ENCODE assay signal across 18 cellular contexts in the genomic region with DNA sequence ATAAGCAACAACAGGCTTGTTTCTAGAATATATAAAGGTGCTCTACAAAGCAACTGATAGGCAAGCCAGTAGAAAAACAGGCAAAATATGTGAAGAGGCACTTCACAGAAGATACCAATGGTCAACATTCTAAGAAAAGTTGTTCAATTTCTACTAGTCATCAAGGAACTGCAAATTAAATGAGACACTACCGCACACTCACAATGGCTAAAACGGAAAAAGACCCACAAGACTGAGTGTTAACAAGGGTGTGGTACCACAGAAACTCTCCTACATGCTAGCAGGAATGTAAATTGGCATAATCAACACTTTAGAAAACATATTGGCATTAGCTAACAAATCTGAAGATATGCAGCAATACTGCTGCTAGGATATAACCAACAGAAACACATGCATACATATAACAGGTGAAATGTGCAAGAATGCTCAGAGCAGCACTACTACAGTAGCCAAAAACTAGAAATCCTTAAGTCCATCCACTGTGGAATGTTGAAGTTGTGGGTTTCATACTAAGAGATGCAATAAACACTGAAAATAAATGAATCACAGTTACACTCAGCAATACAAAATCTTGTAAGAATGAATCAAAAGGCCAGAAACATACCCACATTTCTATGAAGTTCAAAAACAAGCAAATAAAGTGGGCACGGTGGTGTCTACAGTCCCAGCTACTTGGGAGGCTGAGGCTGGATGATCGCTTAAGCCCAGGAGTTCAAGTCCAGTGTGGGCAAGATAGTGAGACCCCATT. TPM values are rescaled to one million over a fixed set of nuclear protein-coding genes. Genes with fewer than 3 reads are reported as not detected.
A peak's percentile ranks its signal among the peaks of the same experiment; 100 is the strongest.
DNase-seq lines count a peak whose midpoint lies in the region; ATAC-seq, FAIRE-seq and TF ChIP-seq lines count a peak whose summit lies in the region.
"Had no signal": no experiment of that assay in that cellular context is flagged by ENCODE, and none has a peak within 500 bp of the region (broad histone marks: within the 10 kb centered on the region; RNA-seq: fewer than 3 reads in every experiment).

No MANE protein-coding gene starts in this region.

- no peaks in the 10 kb centered on the region for H3K9me3 ChIP-seq in GM12878 (replicated peaks; ENCODE audit: control insufficient read depth, insufficient read depth, low read length)
- no peaks in the 10 kb centered on the region for H3K9me3 ChIP-seq in gastrocnemius medialis
- no peaks in the 10 kb centered on the region for H3K9me3 ChIP-seq in ascending aorta
- H3K9me3 ChIP-seq: mucosa of descending colon, ovary, stomach had no signal

- peak overlapping the region; percentile 16 for H3K27ac ChIP-seq in GM12878 (ENCODE audit: control insufficient read depth, insufficient read depth)
- peak overlapping the region; percentile 32 to 49 (median 40) for H3K27ac ChIP-seq in gastrocnemius medialis
- H3K27ac ChIP-seq in ascending aorta: no peak overlapping the region
- H3K27ac ChIP-seq: ovary, stomach had no signal

- SMC1A ChIA-PET in GM12878 (lab: Charles Lee; ENCODE audit: uncharacterized antibody, unreplicated experiment): interaction anchor here (1.0 to 3.4 kb wide), 7 partner anchors 8 to 45 kb away, joined by 3 to 11 read pairs (median 4); no protein-coding TSS in a partner anchor

- in situ Hi-C loops in GM12878 (cut with MboI): loop anchor here (5.0 kb wide), 1 partner anchor 177 kb away; no protein-coding TSS in a partner anchor
- in situ Hi-C loops in gastrocnemius medialis (cut with MboI; ENCODE audit: low sequenced_read_pairs in 4 of 4): loop anchor here (5.0 to 25.0 kb wide), 4 partner anchors 97 to 185 kb away; a partner anchor contains a TSS

- H3K27me3 ChIP-seq in GM12878 (replicated peaks in 1 of 2; ENCODE audit: control insufficient read depth in 2 of 2, insufficient read depth in 2 of 2, low read length in 1 of 2): no peaks in the 10 kb centered on the region
- no peaks in the 10 kb centered on the region for H3K27me3 ChIP-seq in gastrocnemius medialis
- H3K27me3 ChIP-seq in ascending aorta: no peaks in the 10 kb centered on the region
- H3K27me3 ChIP-seq: ovary, stomach had no signal

- H3K79me2 ChIP-seq in GM12878 (ENCODE audit: control insufficient read depth, insufficient read depth, low read length): peaks cover 63% of the 10 kb centered on the region

- TF ChIP-seq POLR2A in GM12878 (IDR thresholded peaks at IDR 0.05; ENCODE audit: low read depth, low read length) (no peak), gastrocnemius medialis (IDR thresholded peaks at IDR 0.05) (no peak), lower leg skin (IDR thresholded peaks at IDR 0.05) (no peak)

- no peak overlapping the region for H2AFZ ChIP-seq in GM12878 (ENCODE audit: control insufficient read depth, low read depth, low read length)

- H4K20me1 ChIP-seq in GM12878 (ENCODE audit: control insufficient read depth, insufficient read depth): no peaks in the 10 kb centered on the region

- no peak for TF ChIP-seq RAD21 in GM12878 (IDR thresholded peaks at IDR 0.05; ENCODE audit: insufficient read depth, low read depth, low read length)

- WGBS in GM12878 (ENCODE audit: insufficient coverage, insufficient replicate concordance, low lambda C conversion rate, missing lambda C conversion rate): 64% methylated on average over 4 of the region's 4 CpGs
- 58 to 62% methylated on average over 4 of the region's 4 CpGs for WGBS in lower leg skin, 2 donors

- ATAC-seq in GM12878: peak; percentile 34
- ATAC-seq in gastrocnemius medialis: no peak
- ATAC-seq: mucosa of descending colon had no signal

- no peak for TF ChIP-seq CTCF in GM12878 (IDR thresholded peaks at IDR 0.05 in 2 of 3, conservative IDR thresholded peaks at IDR 0.05 in 1 of 3; ENCODE audit: control insufficient read depth in 2 of 3, extremely low read depth in 1 of 3, insufficient read depth in 1 of 3, low read depth in 3 of 3, low read length in 3 of 3)
- TF ChIP-seq CTCF in gastrocnemius medialis (IDR thresholded peaks at IDR 0.05 in 4 of 5, conservative IDR thresholded peaks at IDR 0.05 in 1 of 5): no peak
- no peak for TF ChIP-seq CTCF in lower leg skin (IDR thresholded peaks at IDR 0.05)
- no peak for TF ChIP-seq CTCF in ascending aorta (IDR thresholded peaks at IDR 0.05)

- CTCF ChIA-PET in GM12878 (lab: Yijun Ruan, JAX): interaction anchor here (1.3 to 3.4 kb wide), 2 partner anchors 9 to 27 kb away, joined by 3 to 16 read pairs; a partner anchor contains a TSS

- H3K4me1 ChIP-seq in GM12878 (ENCODE audit: control insufficient read depth, insufficient read depth, low read length) (peaks cover 10% of the 10 kb centered on the region), gastrocnemius medialis (peaks cover 66% of the 10 kb centered on the region in 2 donors), ascending aorta (peaks cover 2 to 26% of the 10 kb centered on the region in 2 donors)

- H3K4me3 ChIP-seq in GM12878: peak overlapping the region; percentile 53
- peak overlapping the region in 1 of 4 donors; percentile 0 for H3K4me3 ChIP-seq in gastrocnemius medialis
- H3K4me3 ChIP-seq in lower leg skin (ENCODE audit: low read depth, poor library complexity, severe bottlenecking): no peak overlapping the region
- peak overlapping the region in 1 of 2 donors; percentile 13 for H3K4me3 ChIP-seq in ascending aorta
- H3K4me3 ChIP-seq: mucosa of descending colon, ovary, stomach had no signal

- no peak for TF ChIP-seq EP300 in GM12878 (IDR thresholded peaks at IDR 0.05; ENCODE audit: borderline replicate concordance in 1 of 2, control insufficient read depth in 1 of 2, low read depth in 2 of 2, low read length in 2 of 2)

- POLR2A ChIA-PET in GM12878 (lab: Charles Lee): interaction anchor here (0.6 kb wide), 1 partner anchor 60 kb away, joined by 5 read pairs; no protein-coding TSS in a partner anchor

- intact Hi-C loops in GM12878 (cut with micrococcal nuclease; ENCODE audit: unreplicated experiment): loop anchor here (10.0 kb wide), 1 partner anchor 425 kb away; no protein-coding TSS in a partner anchor
- intact Hi-C loops in gastrocnemius medialis (cut with DNase I; ENCODE audit: low total_unique reads): no loop called here
- intact Hi-C loops in lower leg skin (cut with DNase I; ENCODE audit: low total_unique reads): loop anchor here (10.0 kb wide), 1 partner anchor 185 kb away; no protein-coding TSS in a partner anchor
- intact Hi-C loops in ascending aorta (cut with DNase I): no loop called here

- 0 out of 4 replicates have a peak, but pooled peaks cover 0 to under 1% of the 10 kb centered on the region in 2 experiments for H3K36me3 ChIP-seq in GM12878 (ENCODE audit: control insufficient read depth in 2 of 2, insufficient read depth in 2 of 2, low read length in 1 of 2)
- H3K36me3 ChIP-seq in gastrocnemius medialis: no peaks in the 10 kb centered on the region
- H3K36me3 ChIP-seq in ascending aorta: no peaks in the 10 kb centered on the region
- H3K36me3 ChIP-seq: ovary, stomach had no signal

- DNase-seq in EH (ENCODE audit: low read depth) (peak; percentile 35), LHCN-M2 (ENCODE audit: low read depth) (peak; percentile 31), GM12878 (ENCODE audit: low read depth, low spot score) (no peak), gastrocnemius medialis (no peak), NCI-H524 treated with DMSO at 0.1 percent for 48 hours (lab: John Stamatoyannopoulos, UW) (no peak), lower leg skin (ENCODE audit: low spot score in 2 of 2) (no peak), ascending aorta (ENCODE audit: low spot score in 2 of 2) (no peak)
- DNase-seq: activated naive CD8-positive, alpha-beta T cell treated with anti-CD3 and anti-CD28 coated beads, Interleukin-2, amount 10 ng/mL, durations not matched to agents 7 days and 5 days; kidney; mucosa of descending colon; NCI-H1436 treated with DMSO at 0.1 percent for 48 hours; ovary; small intestine; stomach had no signal

- peak overlapping the region; percentile 32 for H3K4me2 ChIP-seq in GM12878 (ENCODE audit: control insufficient read depth, insufficient read depth)

- no TSS peak for BruUV-seq in GM12878 (replicated peaks; lab: Mats Ljungman, UMichigan)

- FAIRE-seq in GM12878 (lab: Jason Lieb, UNC): peak; percentile 54
- FAIRE-seq: kidney, RCC 7860, small intestine had no signal

- H3K9ac ChIP-seq in GM12878 (ENCODE audit: control insufficient read depth, insufficient read depth, low read length): no peak overlapping the region

- RAD21 ChIA-PET in GM12878 (lab: Charles Lee; ENCODE audit: unreplicated experiment): interaction anchor here (0.7 to 0.9 kb wide), 2 partner anchors 8 to 10 kb away, joined by 3 read pairs; a partner anchor contains a TSS

TF ChIP-seq in GM12878, 131 proteins besides CTCF, POLR2A, EP300 and RAD21 (continues in another document):
- TF ChIP-seq KLF5 (IDR thresholded peaks at IDR 0.05; ENCODE audit: partially characterized antibody) (no peak), IRF4 (IDR thresholded peaks at IDR 0.05; ENCODE audit: low read depth, low read length) (no peak), HCFC1 (IDR thresholded peaks at IDR 0.05; ENCODE audit: low read length) (no peak)

RNA-seq across cellular contexts. Expression of a gene that starts 9.2 kb away (rescaled TPM):
- under 0.01 TPM in 1 of 2 replicates, not detected in the other for total RNA-seq in LHCN-M2 (2014; rRNA removed)
- not detected for polyA plus RNA-seq in LHCN-M2 (2012)
- not detected in 2 replicates for total RNA-seq in GM12878 (2013; cell fraction: nucleolus; rRNA removed)
- total RNA-seq in GM12878 (2014; rRNA removed): not detected in 2 replicates
- total RNA-seq in GM12878 (2014; rRNA removed; fragmentation: Illumina TruSeq; extraction: Trizol): not detected in 2 replicates
- not detected in 2 replicates for total RNA-seq in GM12878 (2021)
- polyA plus RNA-seq in GM12878 (2011; ENCODE audit: low read depth): not detected
- not detected in 2 replicates for polyA plus RNA-seq in GM12878 (2011; rRNA removed)
- polyA plus RNA-seq in GM12878 (2011; cell fraction: cytosol; rRNA removed): not detected in 2 replicates
- not detected in 2 replicates for polyA plus RNA-seq in GM12878 (2011; cell fraction: nucleus; rRNA removed)
- not detected in 2 replicates for polyA plus RNA-seq in GM12878 (2012)
- not detected in 2 replicates for polyA plus RNA-seq in GM12878 (2014; fragmentation: Illumina TruSeq; extraction: Trizol)
- not detected for polyA plus RNA-seq in GM12878 (2014; fragmentation: Nextera tagmentation; extraction: Ambion mirVana)
- polyA plus RNA-seq in GM12878 (2014; rRNA removed): not detected in 2 replicates
- 1 to 10 TPM in 1 of 2 experiments, not detected in 1; 6.6 TPM for polyA plus RNA-seq in GM12878 (2016; fragmentation: Nextera tagmentation; extraction: Ambion mirVana)
- polyA minus RNA-seq in GM12878 (2011; rRNA and poly(A)+ RNA removed): under 0.01 and 5,859 TPM in 2 replicates
- polyA minus RNA-seq in GM12878 (2011; cell fraction: cytosol; rRNA and poly(A)+ RNA removed): 3,416 and 4,512 TPM in 2 replicates
- polyA minus RNA-seq in GM12878 (2011; cell fraction: nucleus; rRNA and poly(A)+ RNA removed): under 0.01 TPM in 2 replicates
- total RNA-seq in gastrocnemius medialis: not detected
- under 1 TPM in 1 of 4 donors, not detected in 3; under 0.01 TPM for total RNA-seq in lower leg skin
- total RNA-seq in ascending aorta: not detected
- total RNA-seq: activated naive CD8-positive, alpha-beta T cell treated with anti-CD3 and anti-CD28 coated beads, Interleukin-2, amount 10 ng/mL, durations not matched to agents 7 days and 5 days; chondrocyte; G401; NCI-H460; ovary had no signal
- polyA plus RNA-seq: ovary, small intestine, stomach had no signal

Comparison
In these comparisons a context has a peak if more than half of its experiments do, and no peak if none do; other contexts are left out.
1. DNase-seq: peak in EH (single experiment) and LHCN-M2 (single experiment); none in GM12878 (single experiment), gastrocnemius medialis (0 of 2), NCI-H524 treated with DMSO at 0.1 percent for 48 hours (single experiment), lower leg skin (0 of 2) and ascending aorta (0 of 2).
2. H3K27ac ChIP-seq: peak in GM12878 (single experiment) and gastrocnemius medialis (4 of 4); none in ascending aorta (0 of 2).
3. intact Hi-C loops: an anchor here in GM12878 (10.0 kb wide) and lower leg skin (10.0 kb wide); none called in gastrocnemius medialis and ascending aorta.